12 cellular contexts compared by ENCODE assay signal in the genomic region with DNA sequence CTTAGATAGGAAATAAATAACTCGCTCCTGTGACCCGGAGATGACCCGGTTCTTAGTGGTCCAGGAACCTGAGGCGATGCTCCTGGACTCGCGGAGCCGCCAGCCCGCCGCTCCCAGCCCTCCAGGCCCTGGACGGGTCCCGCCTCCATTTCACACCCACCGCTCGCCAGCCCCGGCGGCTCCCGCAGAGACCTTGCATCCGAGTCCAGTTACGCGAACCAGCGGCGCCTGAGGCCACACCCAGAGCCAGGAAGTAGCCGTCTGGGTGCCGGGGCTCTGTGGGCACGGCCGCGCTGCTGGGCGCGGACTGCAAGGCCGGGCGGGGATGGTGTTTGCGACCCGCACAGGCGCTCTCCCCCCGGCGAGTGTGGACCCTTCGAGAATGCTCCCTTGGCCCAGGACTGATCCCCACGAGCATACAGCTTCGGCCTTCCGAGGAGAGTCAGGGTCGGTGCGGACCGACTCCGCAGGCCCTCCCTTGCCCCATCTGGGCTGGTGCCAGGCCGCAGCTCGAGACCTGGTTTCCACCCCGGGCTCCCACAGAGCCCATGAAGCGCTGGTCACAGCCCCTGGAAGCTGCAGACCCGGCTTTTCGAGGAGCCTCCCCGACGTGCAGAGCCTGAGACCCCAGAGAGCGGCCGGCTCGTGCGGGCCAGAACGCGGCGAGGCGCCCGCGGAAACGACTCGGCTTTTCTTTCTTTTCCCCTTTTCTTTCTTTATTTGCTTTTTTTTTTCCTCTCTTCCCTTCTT. TPM values are rescaled to one million over a fixed set of nuclear protein-coding genes. Genes with fewer than 3 reads are reported as not detected.
DNase-seq lines count a peak whose midpoint lies in the region; ATAC-seq and TF ChIP-seq lines count a peak whose summit lies in the region.
"Had no signal": no experiment of that assay in that cellular context is flagged by ENCODE, and none has a peak within 500 bp of the region (broad histone marks: within the 10 kb centered on the region; RNA-seq: fewer than 3 reads in every experiment).

No MANE protein-coding gene starts in this region.

- peaks cover 3% of the 10 kb centered on the region for H3K79me1 ChIP-seq in neuronal stem cell (ENCODE audit: low read depth, low read length)

- H3K79me2 ChIP-seq in hepatocyte, result no peaks in the 10 kb centered on the region

- peak overlapping the region; percentile 66 for H2AK5ac ChIP-seq in neuronal stem cell (ENCODE audit: low read depth, low read length)

- WGBS in hepatocyte (ENCODE audit: low lambda C conversion rate, missing lambda C conversion rate), result 9% methylated on average over 56 of the region's 63 CpGs
- no CpG with 5 or more reads among the region's 63 CpGs for WGBS in neuronal stem cell (ENCODE audit: extremely low coverage in 2 of 2, insufficient read length in 2 of 2, insufficient replicate concordance in 1 of 2), 2 donors

- no peak overlapping the region for H4K8ac ChIP-seq in neuronal stem cell (ENCODE audit: low read depth, low read length)

- H3K9me3 ChIP-seq in NT2/D1 (ENCODE audit: insufficient read depth, low read length) (no peaks in the 10 kb centered on the region), hepatocyte (ENCODE audit: low read depth) (no peaks in the 10 kb centered on the region), neuronal stem cell (replicated peaks in 1 of 2; ENCODE audit: control insufficient read depth in 2 of 2, insufficient read depth in 1 of 2, low read depth in 1 of 2, low read length in 2 of 2) (peaks cover 0 to 4% of the 10 kb centered on the region in 2 donors)
- H3K9me3 ChIP-seq: ascending aorta, heart left ventricle, testis had no signal

- H3K4me1 ChIP-seq in NT2/D1 (ENCODE audit: insufficient read depth, insufficient read length) (peaks cover 28% of the 10 kb centered on the region), hepatocyte (ENCODE audit: insufficient read depth) (peaks cover 13% of the 10 kb centered on the region), neuronal stem cell (ENCODE audit: control insufficient read depth in 2 of 2, insufficient read depth in 1 of 2, low read depth in 1 of 2, low read length in 2 of 2) (peaks cover 2 to 6% of the 10 kb centered on the region in 2 donors)

- no peak overlapping the region for H3K23ac ChIP-seq in neuronal stem cell (ENCODE audit: low read depth, low read length, poor library complexity)

- no peak for ATAC-seq in HG03175 (IDR thresholded peaks at IDR 0.05; ENCODE audit: unreplicated experiment)
- ATAC-seq: heart left ventricle had no signal

- H2BK120ac ChIP-seq in neuronal stem cell (ENCODE audit: low read depth, low read length), result no peak overlapping the region

- H3K4me3 ChIP-seq in NT2/D1 (ENCODE audit: insufficient read length, low read depth), result peak overlapping the region; percentile 10
- H3K4me3 ChIP-seq in hepatocyte, result no peak overlapping the region
- no peak overlapping the region for H3K4me3 ChIP-seq in neuronal stem cell (ENCODE audit: low read length in 2 of 2)

- peak overlapping the region; percentile 20 for H3K18ac ChIP-seq in neuronal stem cell (ENCODE audit: low read length)

- peak overlapping the region; percentile 39 for H3K9ac ChIP-seq in NT2/D1 (ENCODE audit: insufficient read length, low read depth)
- no peak overlapping the region for H3K9ac ChIP-seq in neuronal stem cell (ENCODE audit: low read depth, low read length, poor library complexity)

- no peak overlapping the region for H2BK5ac ChIP-seq in neuronal stem cell (ENCODE audit: low read length)

- H3K36me3 ChIP-seq in NT2/D1 (ENCODE audit: insufficient read depth, insufficient read length, low read length) (no peaks in the 10 kb centered on the region), hepatocyte (replicated peaks; ENCODE audit: insufficient read depth, low read depth) (no peaks in the 10 kb centered on the region), neuronal stem cell (replicated peaks in 1 of 2; ENCODE audit: control insufficient read depth in 2 of 2, insufficient read depth in 2 of 2, low read length in 2 of 2) (no peaks in the 10 kb centered on the region)
- H3K36me3 ChIP-seq: ascending aorta, heart left ventricle had no signal

- peak overlapping the region; percentile 43 for H2BK15ac ChIP-seq in neuronal stem cell (ENCODE audit: low read length)

- no peak overlapping the region for H2BK12ac ChIP-seq in neuronal stem cell (ENCODE audit: low read length)

- H3K27me3 ChIP-seq in NT2/D1 (ENCODE audit: insufficient read depth, insufficient read length) (peaks cover 67% of the 10 kb centered on the region), hepatocyte (peaks cover 69% of the 10 kb centered on the region), neuronal stem cell (ENCODE audit: control insufficient read depth in 3 of 3, insufficient read depth in 3 of 3, low read depth in 1 of 3, low read length in 3 of 3) (peaks cover 55 to 90% (median 71%) of the 10 kb centered on the region in 3 experiments)

- DNase-seq in EL, result peak; percentile 21
- DNase-seq in NT2/D1 (ENCODE audit: low read depth, low spot score), result no peak
- peak; percentile 51 for DNase-seq in hepatocyte (ENCODE audit: low spot score)
- DNase-seq in neuronal stem cell (ENCODE audit: low spot score), result no peak
- no peak for DNase-seq in stimulated activated CD4-positive, alpha-beta T cell treated with anti-CD3 and anti-CD28 coated beads, Interleukin-4, amount 100 ng/mL, for 1 hour
- DNase-seq in substantia nigra (lab: John Stamatoyannopoulos, UW), result no peak
- DNase-seq in NCI-H748 treated with DMSO at 0.1 percent for 48 hours (lab: John Stamatoyannopoulos, UW), result no peak
- DNase-seq: testis had no signal

- H3K4me2 ChIP-seq in hepatocyte, result peak overlapping the region; percentile 66
- peak overlapping the region; percentile 31 for H3K4me2 ChIP-seq in neuronal stem cell (ENCODE audit: insufficient read depth, low read length, poor library complexity, severe bottlenecking)

- TF ChIP-seq CTCF in hepatocyte (IDR thresholded peaks at IDR 0.05; ENCODE audit: poor library complexity), result no peak

- no peak overlapping the region for H3K27ac ChIP-seq in hepatocyte
- no peak overlapping the region for H3K27ac ChIP-seq in neuronal stem cell (replicated peaks; ENCODE audit: low read length)
- H3K27ac ChIP-seq in substantia nigra (ENCODE audit: low read depth, low read length, poor library complexity, severe bottlenecking), result no peak overlapping the region
- H3K27ac ChIP-seq: ascending aorta, heart left ventricle, testis had no signal

- H3K9me2 ChIP-seq in hepatocyte (replicated peaks; ENCODE audit: insufficient read depth), result no peaks in the 10 kb centered on the region

- H4K91ac ChIP-seq in neuronal stem cell (ENCODE audit: low read depth, low read length, poor library complexity), result no peak overlapping the region

- no peak overlapping the region for H3K4ac ChIP-seq in neuronal stem cell (ENCODE audit: low read length)

- no peaks in the 10 kb centered on the region for H4K20me1 ChIP-seq in hepatocyte (ENCODE audit: insufficient read depth, poor library complexity, severe bottlenecking)

- no peak overlapping the region for H3K14ac ChIP-seq in neuronal stem cell (ENCODE audit: low read length)

- H2AFZ ChIP-seq in hepatocyte (peak overlapping the region; percentile 7), neuronal stem cell (ENCODE audit: low read length) (peak overlapping the region; percentile 33)

RNA-seq across cellular contexts. Expression of gene BARX1, which starts 5.2 kb away (rescaled TPM):
- total RNA-seq in hepatocyte, result 0.20 and 0.50 TPM in 2 replicates
- 0.47 TPM in 1 of 2 replicates, not detected in the other for polyA plus RNA-seq in hepatocyte
- 2.4 TPM for polyA plus RNA-seq in neuronal stem cell (2013, experiment 1 of 2)
- polyA plus RNA-seq in neuronal stem cell (2013, experiment 2 of 2), result 2.4 TPM
- total RNA-seq: ascending aorta, heart left ventricle, lung microvascular endothelial cell had no signal
- polyA plus RNA-seq: heart left ventricle had no signal

Comparison
In these comparisons a context has a peak if more than half of its experiments do, and no peak if none do; other contexts are left out.
1. DNase-seq: peak in EL (single experiment) and hepatocyte (single experiment); none in NT2/D1 (single experiment), neuronal stem cell (single experiment), stimulated activated CD4-positive, alpha-beta T cell treated with anti-CD3 and anti-CD28 coated beads, Interleukin-4, amount 100 ng/mL, for 1 hour (single experiment), substantia nigra (0 of 49) and NCI-H748 treated with DMSO at 0.1 percent for 48 hours (single experiment).